ENCODE assay signal across 8 cellular contexts in the genomic region with DNA sequence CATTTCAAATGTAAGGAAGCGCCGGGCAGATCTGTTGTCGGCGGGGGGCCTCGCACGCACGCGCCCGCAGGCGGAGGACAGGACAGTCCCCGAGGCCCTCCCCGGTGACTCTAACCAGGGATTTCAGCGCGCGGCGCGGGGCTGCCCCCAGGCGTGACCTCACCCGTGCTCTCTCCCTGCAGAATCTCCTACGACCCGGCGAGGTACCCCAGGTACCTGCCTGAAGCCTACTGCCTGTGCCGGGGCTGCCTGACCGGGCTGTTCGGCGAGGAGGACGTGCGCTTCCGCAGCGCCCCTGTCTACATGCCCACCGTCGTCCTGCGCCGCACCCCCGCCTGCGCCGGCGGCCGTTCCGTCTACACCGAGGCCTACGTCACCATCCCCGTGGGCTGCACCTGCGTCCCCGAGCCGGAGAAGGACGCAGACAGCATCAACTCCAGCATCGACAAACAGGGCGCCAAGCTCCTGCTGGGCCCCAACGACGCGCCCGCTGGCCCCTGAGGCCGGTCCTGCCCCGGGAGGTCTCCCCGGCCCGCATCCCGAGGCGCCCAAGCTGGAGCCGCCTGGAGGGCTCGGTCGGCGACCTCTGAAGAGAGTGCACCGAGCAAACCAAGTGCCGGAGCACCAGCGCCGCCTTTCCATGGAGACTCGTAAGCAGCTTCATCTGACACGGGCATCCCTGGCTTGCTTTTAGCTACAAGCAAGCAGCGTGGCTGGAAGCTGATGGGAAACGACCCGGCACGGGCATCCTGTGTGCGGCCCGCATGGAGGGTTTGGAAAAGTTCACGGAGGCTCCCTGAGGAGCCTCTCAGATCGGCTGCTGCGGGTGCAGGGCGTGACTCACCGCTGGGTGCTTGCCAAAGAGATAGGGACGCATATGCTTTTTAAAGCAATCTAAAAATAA. TPM values are rescaled to one million over a fixed set of nuclear protein-coding genes. Genes with fewer than 3 reads are reported as not detected.
A peak's percentile ranks its signal among the peaks of the same experiment; 100 is the strongest.
DNase-seq lines count a peak whose midpoint lies in the region; TF ChIP-seq lines count a peak whose summit lies in the region.

No MANE protein-coding gene starts in this region.

- H3K4me2 ChIP-seq in mammary epithelial cell (ENCODE audit: insufficient read depth, low read depth, low read length): peak overlapping the region; percentile 99

- H3K27me3 ChIP-seq in BJ (ENCODE audit: control insufficient read depth, insufficient read depth, low read length) (peaks cover 1% of the 10 kb centered on the region; the same call in 1 of the 2 replicates), mammary epithelial cell (ENCODE audit: insufficient read depth, low read length) (peaks cover 2% of the 10 kb centered on the region)

- dilution Hi-C loops in mammary epithelial cell (cut with HindIII; ENCODE audit: low sequenced_read_pairs): no loop called here

- CTCF ChIA-PET in BJ (lab: Yijun Ruan, JAX): interaction anchor here (0.8 to 3.4 kb wide), 6 partner anchors 8 to 203 kb away, joined by 3 to 23 read pairs (median 3); no protein-coding TSS in a partner anchor
- CTCF ChIA-PET in mammary epithelial cell (lab: Charles Lee; ENCODE audit: low non-redundant PET): no interaction called here

- no peak overlapping the region for H3K27ac Mint-ChIP-seq in stimulated activated naive CD8-positive, alpha-beta T cell treated with anti-CD3 and anti-CD28 coated beads, Interleukin-15, Interleukin-2, amounts not matched to agents 100 ng/mL and 50 ng/mL, for 24 hours

- H3K4me3 Mint-ChIP-seq in stimulated activated naive CD8-positive, alpha-beta T cell treated with anti-CD3 and anti-CD28 coated beads, Interleukin-15, Interleukin-2, amounts not matched to agents 100 ng/mL and 50 ng/mL, for 24 hours: peak overlapping the region; percentile 48

- intact Hi-C loops in mammary epithelial cell (cut with micrococcal nuclease): loop anchor here (5.0 kb wide), 1 partner anchor 529 kb away; a partner anchor contains a TSS

- 9% methylated on average over 28 of the region's 81 CpGs for WGBS in mammary epithelial cell (ENCODE audit: low coverage, missing lambda C conversion rate)

- no peaks in the 10 kb centered on the region for H3K36me3 ChIP-seq in BJ (ENCODE audit: control insufficient read depth, insufficient read depth, low read length)
- H3K36me3 ChIP-seq in mammary epithelial cell (ENCODE audit: insufficient read depth, low read length): no peaks in the 10 kb centered on the region

- peak; percentile 15; the same call in 1 of the 2 replicates for TF ChIP-seq CTCF in BJ (IDR thresholded peaks at IDR 0.05; ENCODE audit: insufficient read depth, low read depth, low read length)
- TF ChIP-seq CTCF in mammary epithelial cell (conservative IDR thresholded peaks at IDR 0.05 in 1 of 2, IDR thresholded peaks at IDR 0.05 in 1 of 2; ENCODE audit: extremely low read depth in 1 of 2, insufficient read depth in 1 of 2, low read depth in 1 of 2, low read length in 2 of 2): peak in 1 of 2 donors; percentile 4

- H3K36me3 Mint-ChIP-seq in stimulated activated naive CD8-positive, alpha-beta T cell treated with anti-CD3 and anti-CD28 coated beads, Interleukin-15, Interleukin-2, amounts not matched to agents 100 ng/mL and 50 ng/mL, for 24 hours (ENCODE audit: low read depth): no peaks in the 10 kb centered on the region

- no peaks in the 10 kb centered on the region for H3K9me3 Mint-ChIP-seq in stimulated activated naive CD8-positive, alpha-beta T cell treated with anti-CD3 and anti-CD28 coated beads, Interleukin-15, Interleukin-2, amounts not matched to agents 100 ng/mL and 50 ng/mL, for 24 hours

- H3K9me3 ChIP-seq in mammary epithelial cell (replicated peaks; ENCODE audit: insufficient read depth, low read length): no peaks in the 10 kb centered on the region

- H3K4me3 ChIP-seq in BJ (ENCODE audit: low read depth, low read length): peak overlapping the region; percentile 31
- H3K4me3 ChIP-seq in mammary epithelial cell (replicated peaks in 1 of 3; ENCODE audit: insufficient read depth in 1 of 3, low read depth in 2 of 3, low read length in 3 of 3): peak overlapping the region; percentile 3 to 51 (median 47)

- no TSS peak for BruUV-seq in mammary epithelial cell (replicated peaks; lab: Mats Ljungman, UMichigan)

- DNase-seq in BJ (ENCODE audit: low read depth) (no peak), LoVo (ENCODE audit: low spot score) (peak; percentile 23), mammary epithelial cell (peak; percentile 31), iris pigment epithelial cell (ENCODE audit: low read depth) (peak; percentile 72), cerebellar nuclear complex (lab: John Stamatoyannopoulos, UW) (no peak), putamen (ENCODE audit: low spot score) (no peak), NCI-H187 treated with DMSO at 0.1 percent for 48 hours (lab: John Stamatoyannopoulos, UW) (no peak)

- H3K9ac ChIP-seq in mammary epithelial cell (ENCODE audit: insufficient read depth, low read length): no peak overlapping the region

- H2AFZ ChIP-seq in mammary epithelial cell (ENCODE audit: low read depth, low read length): peak overlapping the region; percentile 79

- POLR2A ChIA-PET in BJ (lab: Charles Lee): no interaction called here

- H3K4me1 Mint-ChIP-seq in stimulated activated naive CD8-positive, alpha-beta T cell treated with anti-CD3 and anti-CD28 coated beads, Interleukin-15, Interleukin-2, amounts not matched to agents 100 ng/mL and 50 ng/mL, for 24 hours (ENCODE audit: low read depth): peaks cover 8% of the 10 kb centered on the region

- H3K79me2 ChIP-seq in mammary epithelial cell (ENCODE audit: insufficient read depth, low read length): no peaks in the 10 kb centered on the region

- in situ Hi-C loops in mammary epithelial cell (cut with MboI; ENCODE audit: low sequenced_read_pairs in 2 of 2): no loop called here

- peaks cover 17% of the 10 kb centered on the region for H3K27me3 Mint-ChIP-seq in stimulated activated naive CD8-positive, alpha-beta T cell treated with anti-CD3 and anti-CD28 coated beads, Interleukin-15, Interleukin-2, amounts not matched to agents 100 ng/mL and 50 ng/mL, for 24 hours

- H3K27ac ChIP-seq in mammary epithelial cell (ENCODE audit: insufficient read depth, low read depth, low read length): no peak overlapping the region

- no peaks in the 10 kb centered on the region for H4K20me1 ChIP-seq in mammary epithelial cell (ENCODE audit: insufficient read depth, low read length)

- H3K4me1 ChIP-seq in mammary epithelial cell (ENCODE audit: insufficient read depth, low read length): peaks cover 11% of the 10 kb centered on the region

RNA-seq across cellular contexts. Expression of a gene that starts 18.2 kb away (rescaled TPM):
- polyA plus RNA-seq in BJ (2011; rRNA removed) (0.47 and 0.48 TPM in 2 replicates), mammary epithelial cell (0.19 TPM)
- polyA minus RNA-seq in BJ (2011; rRNA and poly(A)+ RNA removed): 0.09 and 0.26 TPM in 2 replicates
- total RNA-seq in mammary epithelial cell: under 1 TPM; 0.31 to 0.67 TPM
- polyA minus RNA-seq in mammary epithelial cell: not detected

RNA-seq across cellular contexts. Expression of a gene that starts 52.1 kb away (rescaled TPM):
- polyA plus RNA-seq in BJ (2011; rRNA removed): 5.8 and 10.4 TPM in 2 replicates
- 2.8 and 4.4 TPM in 2 replicates for polyA minus RNA-seq in BJ (2011; rRNA and poly(A)+ RNA removed)
- 1 to 10 TPM; 5.3 to 7.8 TPM for total RNA-seq in mammary epithelial cell
- 10.0 TPM for polyA plus RNA-seq in mammary epithelial cell
- polyA minus RNA-seq in mammary epithelial cell: 4.8 TPM

Comparison
In these comparisons a context has a peak if more than half of its experiments do, and no peak if none do; other contexts are left out.
1. DNase-seq: peak in LoVo (single experiment), mammary epithelial cell (single experiment) and iris pigment epithelial cell (single experiment); none in BJ (single experiment), cerebellar nuclear complex (0 of 2), putamen (single experiment) and NCI-H187 treated with DMSO at 0.1 percent for 48 hours (single experiment).